ENCODE assay signal across 8 cellular contexts in genomic region chr9:21789541-21790037, GRCh38. TPM values are rescaled to one million over a fixed set of nuclear protein-coding genes. Genes with fewer than 3 reads are reported as not detected.
A peak's percentile ranks its signal among the peaks of the same experiment; 100 is the strongest.
DNase-seq lines count a peak whose midpoint lies in the region; ATAC-seq, FAIRE-seq and TF ChIP-seq lines count a peak whose summit lies in the region.

No MANE protein-coding gene starts in this region.

- dilution Hi-C loops in mammary epithelial cell (cut with HindIII; ENCODE audit: low sequenced_read_pairs), result loop anchor here (5.0 kb wide), 2 partner anchors 112 to 237 kb away; no protein-coding TSS in a partner anchor

- H3K79me2 ChIP-seq in SK-N-SH (ENCODE audit: insufficient read depth) (no peaks in the 10 kb centered on the region), mammary epithelial cell (ENCODE audit: insufficient read depth, low read length) (no peaks in the 10 kb centered on the region)

- ATAC-seq in Right ventricle myocardium inferior (peak; percentile 82), HG02610 (IDR thresholded peaks at IDR 0.05; ENCODE audit: unreplicated experiment) (peak; percentile 97)

- CTCF ChIA-PET in SK-N-SH (lab: Yijun Ruan, JAX), result interaction anchor here (0.7 to 2.3 kb wide), 5 partner anchors 10 to 471 kb away, joined by 3 to 5 read pairs (median 4); no protein-coding TSS in a partner anchor
- CTCF ChIA-PET in mammary epithelial cell (lab: Charles Lee; ENCODE audit: low non-redundant PET), result no interaction called here

- peaks cover 52% of the 10 kb centered on the region for H3K27me3 ChIP-seq in SK-N-SH (ENCODE audit: insufficient read depth)
- no peaks in the 10 kb centered on the region for H3K27me3 ChIP-seq in mammary epithelial cell (ENCODE audit: insufficient read depth, low read length)

- H3K4me2 ChIP-seq in SK-N-SH (peak overlapping the region; percentile 56; the same call in 1 of the 2 replicates), mammary epithelial cell (ENCODE audit: insufficient read depth, low read depth, low read length) (peak overlapping the region; percentile 54)

- POLR2A ChIA-PET in SK-N-SH (lab: Yijun Ruan, JAX), result no interaction called here

- in situ Hi-C loops in mammary epithelial cell (cut with MboI; ENCODE audit: low sequenced_read_pairs in 2 of 2), result loop anchor here (5.0 to 25.0 kb wide), 7 partner anchors 235 to 552 kb away; partner anchors contain the start of genes IFNA14 (in 1 of the 2) and IFNA17 (in 1 of the 2)

- H3K36me3 ChIP-seq in SK-N-SH (replicated peaks in 1 of 2; ENCODE audit: control insufficient read depth in 1 of 2, insufficient read depth in 2 of 2, low read length in 1 of 2) (no peaks in the 10 kb centered on the region), mammary epithelial cell (ENCODE audit: insufficient read depth, low read length) (no peaks in the 10 kb centered on the region)

- peak; percentile 99 for FAIRE-seq in islet of Langerhans (lab: Jason Lieb, UNC)

- H3K9ac ChIP-seq in SK-N-SH (no peak overlapping the region), mammary epithelial cell (ENCODE audit: insufficient read depth, low read length) (peak overlapping the region; percentile 15)

- no peak for TF ChIP-seq EP300 in SK-N-SH (IDR thresholded peaks at IDR 0.05; ENCODE audit: borderline replicate concordance in 1 of 2, low read depth in 1 of 2, low read length in 1 of 2)

- H3K4me3 ChIP-seq in SK-N-SH (ENCODE audit: low read depth in 2 of 2, low read length in 1 of 2) (peak overlapping the region; percentile 10 to 38; a peak in 2 of 4 replicates), mammary epithelial cell (replicated peaks in 1 of 3; ENCODE audit: insufficient read depth in 1 of 3, low read depth in 2 of 3, low read length in 3 of 3) (peak overlapping the region in 2 of 3 experiments; percentile 1 to 30)

- H3K9me2 ChIP-seq in SK-N-SH, result no peaks in the 10 kb centered on the region

- no peaks in the 10 kb centered on the region for H3F3A ChIP-seq in SK-N-SH (replicated peaks; ENCODE audit: insufficient read depth)

- H3K27ac ChIP-seq in SK-N-SH (ENCODE audit: low read depth in 2 of 2, low read length in 1 of 2) (no peak overlapping the region), mammary epithelial cell (ENCODE audit: insufficient read depth, low read depth, low read length) (peak overlapping the region; percentile 30)

- 5% methylated on average over 2 of the region's 2 CpGs for WGBS in SK-N-SH (ENCODE audit: low lambda C conversion rate)
- 0% methylated on average over 2 of the region's 2 CpGs for WGBS in mammary epithelial cell (ENCODE audit: low coverage, missing lambda C conversion rate)

- BruUV-seq in mammary epithelial cell (replicated peaks; lab: Mats Ljungman, UMichigan), result no TSS peak

- intact Hi-C loops in Right ventricle myocardium inferior (cut with DNase I) (loop anchor here (1.0 to 5.0 kb wide), 2 partner anchors 471 to 537 kb away; no protein-coding TSS in a partner anchor), cardiac septum (cut with DNase I) (loop anchor here (5.0 kb wide), 3 partner anchors 467 to 552 kb away; no protein-coding TSS in a partner anchor), mammary epithelial cell (cut with micrococcal nuclease) (loop anchor here (1.0 to 2.0 kb wide), 10 partner anchors 80 to 554 kb away; no protein-coding TSS in a partner anchor)

- H3K9me3 ChIP-seq in SK-N-SH, result no peaks in the 10 kb centered on the region
- no peaks in the 10 kb centered on the region for H3K9me3 ChIP-seq in mammary epithelial cell (replicated peaks; ENCODE audit: insufficient read depth, low read length)

- H3K4me1 ChIP-seq in SK-N-SH (ENCODE audit: control insufficient read depth in 1 of 2, insufficient read depth in 2 of 2, low read depth in 1 of 2, low read length in 1 of 2) (no peaks in the 10 kb centered on the region), mammary epithelial cell (ENCODE audit: insufficient read depth, low read length) (peaks cover 6% of the 10 kb centered on the region)

- H2AFZ ChIP-seq in SK-N-SH (ENCODE audit: low read depth), result 0 out of 2 replicates have a peak overlapping the region, but pooled peaks have one; percentile 26
- H2AFZ ChIP-seq in mammary epithelial cell (ENCODE audit: low read depth, low read length), result peak overlapping the region; percentile 32

- no peak for DNase-seq in Right ventricle myocardium inferior (ENCODE audit: missing footprints)
- no peak for DNase-seq in cardiac septum (ENCODE audit: low spot score)
- DNase-seq in MV-4-11 (lab: John Stamatoyannopoulos, UW), result peak; percentile 88
- peak; percentile 34 for DNase-seq in SK-N-SH
- peak; percentile 83 for DNase-seq in mammary epithelial cell
- peak; percentile 56 for DNase-seq in stimulated activated CD4-positive, alpha-beta T cell treated with anti-CD3 and anti-CD28 coated beads, Interleukin-4, amount 100 ng/mL, for 24 hours

- TF ChIP-seq CTCF in SK-N-SH (IDR thresholded peaks at IDR 0.05) (peak; percentile 96), mammary epithelial cell (conservative IDR thresholded peaks at IDR 0.05 in 1 of 2, IDR thresholded peaks at IDR 0.05 in 1 of 2; ENCODE audit: extremely low read depth in 1 of 2, insufficient read depth in 1 of 2, low read depth in 1 of 2, low read length in 2 of 2) (peak; percentile 69 to 85)

- H4K20me1 ChIP-seq in SK-N-SH (ENCODE audit: insufficient read depth) (no peaks in the 10 kb centered on the region), mammary epithelial cell (ENCODE audit: insufficient read depth, low read length) (no peaks in the 10 kb centered on the region)

- TF ChIP-seq RAD21 in SK-N-SH (IDR thresholded peaks at IDR 0.05; ENCODE audit: low read length), result peak; percentile 68

TF ChIP-seq in SK-N-SH, 30 proteins besides CTCF, POLR2A, EP300 and RAD21:
- TF ChIP-seq MAX (IDR thresholded peaks at IDR 0.05; ENCODE audit: low read depth), result peak; percentile 82
- TF ChIP-seq, protein P1, sequence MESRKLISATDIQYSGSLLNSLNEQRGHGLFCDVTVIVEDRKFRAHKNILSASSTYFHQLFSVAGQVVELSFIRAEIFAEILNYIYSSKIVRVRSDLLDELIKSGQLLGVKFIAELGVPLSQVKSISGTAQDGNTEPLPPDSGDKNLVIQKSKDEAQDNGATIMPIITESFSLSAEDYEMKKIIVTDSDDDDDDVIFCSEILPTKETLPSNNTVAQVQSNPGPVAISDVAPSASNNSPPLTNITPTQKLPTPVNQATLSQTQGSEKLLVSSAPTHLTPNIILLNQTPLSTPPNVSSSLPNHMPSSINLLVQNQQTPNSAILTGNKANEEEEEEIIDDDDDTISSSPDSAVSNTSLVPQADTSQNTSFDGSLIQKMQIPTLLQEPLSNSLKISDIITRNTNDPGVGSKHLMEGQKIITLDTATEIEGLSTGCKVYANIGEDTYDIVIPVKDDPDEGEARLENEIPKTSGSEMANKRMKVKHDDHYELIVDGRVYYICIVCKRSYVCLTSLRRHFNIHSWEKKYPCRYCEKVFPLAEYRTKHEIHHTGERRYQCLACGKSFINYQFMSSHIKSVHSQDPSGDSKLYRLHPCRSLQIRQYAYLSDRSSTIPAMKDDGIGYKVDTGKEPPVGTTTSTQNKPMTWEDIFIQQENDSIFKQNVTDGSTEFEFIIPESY (IDR thresholded peaks at IDR 0.05; ENCODE audit: borderline replicate concordance, low read depth), result no peak
- no peak for TF ChIP-seq GATA2 (CRISPR knock-in tag; IDR thresholded peaks at IDR 0.05)
- TF ChIP-seq MXI1 (IDR thresholded peaks at IDR 0.05; ENCODE audit: low read depth, low read length), result peak; percentile 69
- TF ChIP-seq USF2 (IDR thresholded peaks at IDR 0.05; ENCODE audit: borderline replicate concordance, low read depth, low read length), result 0 out of 2 replicates have a peak, but pooled peaks have one; percentile 4
- TF ChIP-seq SMC3 (IDR thresholded peaks at IDR 0.05; ENCODE audit: low read depth, low read length), result peak; percentile 68

RNA-seq across cellular contexts. Expression of gene MTAP, which starts 12.8 kb away (rescaled TPM):
- total RNA-seq in Right ventricle myocardium inferior (20.4 TPM), cardiac septum (13.0 TPM), mammary epithelial cell (10 to 100 TPM; 51.5 to 96.9 TPM)
- polyA plus RNA-seq in SK-N-SH (2012; rRNA removed) (9.8 and 12.6 TPM in 2 replicates), mammary epithelial cell (59.0 TPM)
- 10.3 and 13.1 TPM in 2 replicates for polyA plus RNA-seq in SK-N-SH (2012; cell fraction: cytosol; rRNA removed)
- 8.4 and 15.9 TPM in 2 replicates for polyA plus RNA-seq in SK-N-SH (2012; cell fraction: nucleus; rRNA removed)
- polyA minus RNA-seq in mammary epithelial cell, result 52.6 TPM

Comparison
In these comparisons a context has a peak if more than half of its experiments do, and no peak if none do; other contexts are left out.
1. DNase-seq: peak in MV-4-11 (single experiment), SK-N-SH (single experiment), mammary epithelial cell (single experiment) and stimulated activated CD4-positive, alpha-beta T cell treated with anti-CD3 and anti-CD28 coated beads, Interleukin-4, amount 100 ng/mL, for 24 hours (single experiment); none in Right ventricle myocardium inferior (single experiment) and cardiac septum (single experiment).